ENCODE assay signal across 25 cellular contexts in the genomic region with DNA sequence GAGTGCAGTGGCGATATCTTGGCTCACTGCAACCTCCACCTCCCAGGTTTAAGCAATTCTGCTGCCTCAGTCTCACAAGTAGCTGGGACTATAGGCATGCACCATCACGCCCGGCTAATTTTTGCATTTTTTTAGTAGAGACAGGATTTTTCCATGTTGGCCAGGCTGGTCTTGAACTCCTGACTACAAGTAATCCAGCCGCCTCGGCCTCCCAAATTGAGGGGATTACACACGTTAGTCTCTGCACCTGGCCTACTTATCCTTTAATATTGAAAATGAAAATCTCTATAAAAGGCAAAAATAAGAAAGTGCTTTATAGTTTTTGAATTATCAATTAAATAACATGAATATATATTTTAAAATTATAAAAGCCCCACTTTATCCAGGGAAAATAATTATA.
"Had no signal": no experiment of that assay in that cellular context is flagged by ENCODE, and none has a peak within 500 bp of the region (broad histone marks: within the 10 kb centered on the region; RNA-seq: fewer than 3 reads in every experiment).

No MANE protein-coding gene starts in this region.

- H3K36me3 ChIP-seq: stomach, suprapubic skin, thoracic aorta, thyroid gland, tibial artery, tibial nerve, transverse colon, upper lobe of left lung, upper lobe of right lung, uterus, vagina had no signal

- H3K27ac ChIP-seq: stomach, suprapubic skin, testis, thoracic aorta, thyroid gland, tibial artery, tibial nerve, transverse colon, upper lobe of left lung, upper lobe of right lung, uterus, vagina had no signal

- H3K4me3 ChIP-seq: stomach, suprapubic skin, testis, thoracic aorta, thyroid gland, tibial artery, tibial nerve, transverse colon, upper lobe of left lung, upper lobe of right lung, uterus, vagina had no signal

- DNase-seq: stimulated activated CD4-positive, alpha-beta T cell treated with anti-CD3 and anti-CD28 coated beads, Interleukin-2, amount 100 ng/mL, for 48 hours; stimulated activated CD4-positive, alpha-beta T cell treated with anti-CD3 and anti-CD28 coated beads, Interleukin-4, amount 100 ng/mL, for 1 hour; stimulated activated CD4-positive, alpha-beta T cell treated with anti-CD3 and anti-CD28 coated beads, Interleukin-4, amount 100 ng/mL, for 24 hours; stimulated activated CD4-positive, alpha-beta T cell treated with anti-CD3 and anti-CD28 coated beads, Interleukin-4, amount 100 ng/mL, for 4 hours; stimulated activated CD8-positive, alpha-beta memory T cell treated with anti-CD3 and anti-CD28 coated beads, Interleukin-4, amount 100 ng/mL, for 48 hours; stimulated activated naive B cell treated with anti-CD40 and anti-IgM and Interleukin-4, amounts not matched to agents 10 μg/mL and 1 μg/mL and 100 μg/mL, for 72 hours; stimulated activated naive CD4-positive, alpha-beta T cell; stimulated activated naive CD4-positive, alpha-beta T cell treated with Interleukin-2 at 50 U/mL for 16 hours; stimulated activated naive CD8-positive, alpha-beta T cell treated with anti-CD3 and anti-CD28 coated beads, Interleukin-15, amount 100 ng/mL, for 72 hours; stimulated activated naive CD8-positive, alpha-beta T cell treated with anti-CD3 and anti-CD28 coated beads, Interleukin-15, Interleukin-2, amounts not matched to agents 100 U/mL and 50 U/mL, for 24 hours; stomach; substantia nigra; testis; thyroid gland; tibial artery; transverse colon; trophoblast cell; upper lobe of left lung; upper lobe of right lung; uterus had no signal

- FAIRE-seq: urothelium cell line had no signal

- H3K4me1 ChIP-seq: stomach, suprapubic skin, testis, thyroid gland, tibial artery, tibial nerve, transverse colon, upper lobe of left lung, upper lobe of right lung, uterus, vagina had no signal

- H3K9me3 ChIP-seq: stomach, suprapubic skin, testis, thoracic aorta, thyroid gland, tibial artery, tibial nerve, transverse colon, upper lobe of left lung, upper lobe of right lung, uterus, vagina had no signal
